In the genomic region with DNA sequence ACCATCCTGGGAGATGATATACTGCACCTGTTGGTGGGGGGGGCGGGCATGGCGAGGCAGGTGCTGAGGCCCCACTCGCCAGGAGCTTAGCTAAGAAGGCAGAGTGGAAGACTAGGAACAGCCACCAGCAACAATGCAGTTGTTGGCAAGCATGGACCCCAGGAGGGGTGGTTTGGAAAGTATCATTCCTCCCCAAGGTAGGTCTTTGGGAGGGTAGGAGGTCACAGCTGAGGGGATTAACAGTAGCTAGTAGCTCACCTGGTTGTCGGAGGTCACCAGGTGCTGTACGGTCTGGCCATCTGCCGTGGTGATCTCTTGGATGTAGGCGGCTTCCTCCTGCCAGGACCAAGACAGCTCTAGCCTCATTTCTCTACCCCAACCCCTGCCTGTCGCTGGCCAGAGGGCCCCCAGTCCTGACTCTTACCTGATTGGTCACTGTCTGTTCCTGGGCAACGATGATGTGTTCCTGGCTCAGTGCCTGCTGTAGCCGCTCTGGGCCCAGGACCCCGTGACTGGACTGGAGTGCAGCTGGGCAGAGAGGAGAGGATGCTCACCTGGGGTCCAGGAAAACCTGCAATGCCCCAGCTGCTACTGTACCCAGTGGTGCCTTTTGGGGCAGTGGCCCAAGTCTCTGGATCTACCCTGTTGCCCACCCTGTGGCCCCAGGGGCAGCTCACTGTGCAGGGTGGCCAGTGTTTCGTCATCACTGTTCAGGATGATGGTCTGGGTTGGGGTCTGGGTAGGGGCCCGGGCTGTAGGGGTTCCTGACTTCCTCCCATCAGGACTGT, we compare ENCODE assay signal across 11 cellular contexts. TPM values are rescaled to one million over a fixed set of nuclear protein-coding genes. Genes with fewer than 3 reads are reported as not detected.
DNase-seq lines count a peak whose midpoint lies in the region; ATAC-seq, FAIRE-seq and TF ChIP-seq lines count a peak whose summit lies in the region.
"Had no signal": no experiment of that assay in that cellular context is flagged by ENCODE, and none has a peak within 500 bp of the region (broad histone marks: within the 10 kb centered on the region; RNA-seq: fewer than 3 reads in every experiment).

No MANE protein-coding gene starts in this region.

- H3K4me2 ChIP-seq in K562 (ENCODE audit: insufficient read depth, low read length), result no peak overlapping the region

- POLR2A ChIA-PET in K562 (lab: Yijun Ruan, JAX), result interaction anchor here (0.6 to 3.7 kb wide), 9 partner anchors 10 to 153 kb away, joined by 3 to 20 read pairs (median 4); partner anchors contain the start of gene PCIF1

- H3K36me3 ChIP-seq in cardiac muscle cell (peaks cover 51% of the 10 kb centered on the region), right atrium auricular region (peaks cover 90% of the 10 kb centered on the region), K562 (ENCODE audit: control insufficient read depth, insufficient read depth, low read length) (peaks cover 84% of the 10 kb centered on the region), aorta (ENCODE audit: control insufficient read depth in 1 of 2, insufficient read depth in 2 of 2, low read length in 1 of 2) (peaks cover 4 to 19% of the 10 kb centered on the region in 2 donors), mucosa of descending colon (ENCODE audit: low read depth) (peaks cover 27% of the 10 kb centered on the region)

- H3K27ac ChIP-seq in cardiac muscle cell, result peak overlapping the region; percentile 21
- H3K27ac ChIP-seq in right atrium auricular region, result no peak overlapping the region
- H3K27ac ChIP-seq in K562 (ENCODE audit: extremely low read depth, low read depth, low read length), result no peak overlapping the region
- H3K27ac ChIP-seq in aorta (ENCODE audit: low read depth in 1 of 2, low read length in 2 of 2), result no peak overlapping the region

- DNase-seq in cardiac muscle cell (ENCODE audit: low read depth in 1 of 2, low spot score in 1 of 2), result no peak
- DNase-seq in right atrium auricular region (ENCODE audit: low spot score), result no peak
- DNase-seq in K562 (ENCODE audit: extremely low read depth in 1 of 4, low spot score in 3 of 4), result no peak
- DNase-seq in aorta, result no peak
- no peak for DNase-seq in GM19239 (ENCODE audit: insufficient read length, low spot score)
- DNase-seq in mucosa of descending colon, result no peak
- DNase-seq: islet precursor cell had no signal

- no peak for TF ChIP-seq EP300 in K562 (IDR thresholded peaks at IDR 0.05; ENCODE audit: low read length)

- ATAC-seq in K562, result no peak
- ATAC-seq in aorta (ENCODE audit: low FRiP score), result peak; percentile 1
- no peak for ATAC-seq in mucosa of descending colon

- H4K20me1 ChIP-seq in K562 (replicated peaks; ENCODE audit: control insufficient read depth, insufficient read depth, low read length), result peaks cover 12% of the 10 kb centered on the region; the same call in 1 of the 2 replicates

- intact Hi-C loops in K562 (cut with micrococcal nuclease) (no loop called here), aorta (cut with DNase I) (no loop called here), mucosa of descending colon (cut with DNase I, micrococcal nuclease) (no loop called here)

- H3K4me1 ChIP-seq in cardiac muscle cell (ENCODE audit: low read depth) (no peaks in the 10 kb centered on the region), right atrium auricular region (peaks cover 0 to 10% of the 10 kb centered on the region in 2 donors), K562 (replicated peaks in 1 of 2; ENCODE audit: control insufficient read depth in 2 of 2, insufficient read depth in 2 of 2, low read length in 2 of 2) (peaks cover 5 to 36% of the 10 kb centered on the region in 2 experiments), aorta (ENCODE audit: control insufficient read depth in 1 of 2, insufficient read depth in 2 of 2, low read length in 2 of 2) (no peaks in the 10 kb centered on the region), mucosa of descending colon (ENCODE audit: low read depth) (no peaks in the 10 kb centered on the region)

- H3K79me2 ChIP-seq in K562 (ENCODE audit: control insufficient read depth, insufficient read depth, low read length), result no peaks in the 10 kb centered on the region

- H3K9me3 ChIP-seq in cardiac muscle cell (ENCODE audit: low read depth) (no peaks in the 10 kb centered on the region), right atrium auricular region (no peaks in the 10 kb centered on the region), K562 (replicated peaks; ENCODE audit: control insufficient read depth, insufficient read depth, low read depth, low read length) (no peaks in the 10 kb centered on the region), aorta (ENCODE audit: control insufficient read depth, low read length) (no peaks in the 10 kb centered on the region), mucosa of descending colon (no peaks in the 10 kb centered on the region)
- H3K9me3 ChIP-seq: adrenal gland had no signal

- TF ChIP-seq RAD21 in K562 (CRISPR knock-in tag; conservative IDR thresholded peaks at IDR 0.05 in 1 of 2, IDR thresholded peaks at IDR 0.05 in 1 of 2), result no peak

- H3K9me1 ChIP-seq in K562 (ENCODE audit: control insufficient read depth, insufficient read depth, low read length), result peaks cover 8% of the 10 kb centered on the region

- no peak for TF ChIP-seq CTCF in cardiac muscle cell (IDR thresholded peaks at IDR 0.05; ENCODE audit: low read depth, low read length)
- no peak for TF ChIP-seq CTCF in right atrium auricular region (IDR thresholded peaks at IDR 0.05)
- no peak for TF ChIP-seq CTCF in K562 (IDR thresholded peaks at IDR 0.05 in 2 of 3, conservative IDR thresholded peaks at IDR 0.05 in 1 of 3; ENCODE audit: insufficient read depth in 2 of 3, low read depth in 1 of 3, low read length in 3 of 3)
- TF ChIP-seq CTCF in mucosa of descending colon (IDR thresholded peaks at IDR 0.05), result no peak

- in situ Hi-C loops in K562 (cut with MboI), result no loop called here

- BruUV-seq in K562 (replicated peaks; lab: Mats Ljungman, UMichigan), result no TSS peak

- H2AFZ ChIP-seq in K562 (ENCODE audit: low read depth, low read length), result no peak overlapping the region

- CTCF ChIA-PET in K562 (lab: Yijun Ruan, JAX; ENCODE audit: low intra/inter-chr PET ratio), result no interaction called here

- no peak for FAIRE-seq in K562 (lab: Jason Lieb, UNC)
- FAIRE-seq in GM19239 (lab: Jason Lieb, UNC), result no peak
- FAIRE-seq: frontal cortex, G401.6, TTC549 had no signal

- no peak for TF ChIP-seq POLR2A in K562 (conservative IDR thresholded peaks at IDR 0.05)

- H3K27me3 ChIP-seq in cardiac muscle cell (no peaks in the 10 kb centered on the region), right atrium auricular region (no peaks in the 10 kb centered on the region), K562 (ENCODE audit: control insufficient read depth in 2 of 2, insufficient read depth in 2 of 2, low read length in 2 of 2) (no peaks in the 10 kb centered on the region), aorta (ENCODE audit: control insufficient read depth in 1 of 2, insufficient read depth in 2 of 2, low read length in 1 of 2) (no peaks in the 10 kb centered on the region)
- H3K27me3 ChIP-seq: adrenal gland had no signal

- H3K4me3 ChIP-seq in cardiac muscle cell, result no peak overlapping the region
- no peak overlapping the region for H3K4me3 ChIP-seq in right atrium auricular region
- H3K4me3 ChIP-seq in K562, result no peak overlapping the region
- H3K4me3 ChIP-seq in aorta (ENCODE audit: low read length in 2 of 2), result no peak overlapping the region
- no peak overlapping the region for H3K4me3 ChIP-seq in mucosa of descending colon
- H3K4me3 ChIP-seq: adrenal gland had no signal

- WGBS in K562 (ENCODE audit: insufficient coverage, low coverage, missing lambda C conversion rate), result 91% methylated on average over 13 of the region's 13 CpGs
- WGBS in aorta, 2 donors, result 75 to 76% methylated on average over 13 of the region's 13 CpGs

- H3K9ac ChIP-seq in K562 (ENCODE audit: insufficient read depth in 1 of 2, low read depth in 2 of 2, low read length in 2 of 2), result peak overlapping the region in 1 of 2 experiments; percentile 15; a peak in 1 of 4 replicates

RNA-seq across cellular contexts. Expression of gene PCIF1, which starts 15.3 kb away (rescaled TPM):
- total RNA-seq in cardiac muscle cell (26.8 and 41.2 TPM in 2 replicates), right atrium auricular region (10 to 100 TPM; 21.1 to 39.8 TPM), K562 (2014; rRNA removed) (9.8 and 12.3 TPM in 2 replicates), K562 (2014; rRNA removed; fragmentation: Illumina TruSeq; extraction: Trizol) (7.7 and 9.6 TPM in 2 replicates), K562 (2015; rRNA removed; fragmentation: Illumina TruSeq; extraction: Trizol) (9.7 and 11.3 TPM in 2 replicates), K562 (2021) (29.4 and 30.0 TPM in 2 replicates), aorta (10 to 100 TPM; 32.5 to 33.3 TPM), mucosa of descending colon (10 to 100 TPM; 29.2 to 37.8 (median 35.1) TPM)
- polyA plus RNA-seq in cardiac muscle cell (43.8 and 65.7 TPM in 2 replicates), K562 (2011; rRNA removed) (11.1 and 15.3 TPM in 2 replicates), K562 (2014; fragmentation: Illumina TruSeq; extraction: Trizol) (27.8 and 33.7 TPM in 2 replicates), K562 (2014; fragmentation: Nextera tagmentation; extraction: Ambion mirVana) (10 to 100 TPM in 1 of 2 experiments, 1 to 10 TPM in 1; 5.8 to 12.9 TPM), K562 (2014; rRNA removed) (18.9 and 20.0 TPM in 2 replicates), aorta (10 to 100 TPM; 15.5 to 43.4 TPM)
- total RNA-seq in K562 (2011; cell fraction: chromatin; rRNA removed; ENCODE audit: low replicate concordance), result 23.1 and 62.7 TPM in 2 replicates
- 46.3 and 47.2 TPM in 2 replicates for total RNA-seq in K562 (2011; cell fraction: nucleolus; rRNA removed)
- 25.7 and 30.1 TPM in 2 replicates for total RNA-seq in K562 (2011; cell fraction: nucleoplasm; rRNA removed)
- polyA plus RNA-seq in K562 (2011; cell fraction: cytosol; rRNA removed), result 20.6 and 30.6 TPM in 2 replicates
- 50.4 and 55.2 TPM in 2 replicates for polyA plus RNA-seq in K562 (2011; cell fraction: nucleus; rRNA removed)
- 25.3 and 34.4 TPM in 2 replicates for polyA plus RNA-seq in K562 (2012)
- 10.7 and 11.1 TPM in 2 replicates for polyA minus RNA-seq in K562 (2011; rRNA and poly(A)+ RNA removed)
- 15.3 and 20.8 TPM in 2 replicates for polyA minus RNA-seq in K562 (2011; cell fraction: cytosol; rRNA and poly(A)+ RNA removed)
- 29.6 and 39.9 TPM in 2 replicates for polyA minus RNA-seq in K562 (2011; cell fraction: nucleus; rRNA and poly(A)+ RNA removed)

RNA-seq across cellular contexts. Expression of gene ZNF335, which starts 22.3 kb away (rescaled TPM):
- total RNA-seq in cardiac muscle cell, result 18.1 and 28.1 TPM in 2 replicates
- polyA plus RNA-seq in cardiac muscle cell, result 13.5 and 26.7 TPM in 2 replicates
- total RNA-seq in right atrium auricular region, result 10 to 100 TPM in 1 of 2 donors, 1 to 10 TPM in 1; 6.6 to 12.1 TPM
- total RNA-seq in K562 (2011; cell fraction: chromatin; rRNA removed; ENCODE audit: low replicate concordance), result 44.9 and 117 TPM in 2 replicates
- total RNA-seq in K562 (2011; cell fraction: nucleolus; rRNA removed), result 57.4 and 66.4 TPM in 2 replicates
- total RNA-seq in K562 (2011; cell fraction: nucleoplasm; rRNA removed), result 50.4 and 55.9 TPM in 2 replicates
- 11.6 and 14.0 TPM in 2 replicates for total RNA-seq in K562 (2014; rRNA removed)
- total RNA-seq in K562 (2014; rRNA removed; fragmentation: Illumina TruSeq; extraction: Trizol), result 3.3 and 4.3 TPM in 2 replicates
- total RNA-seq in K562 (2015; rRNA removed; fragmentation: Illumina TruSeq; extraction: Trizol), result 7.6 and 7.7 TPM in 2 replicates
- 13.8 and 16.0 TPM in 2 replicates for total RNA-seq in K562 (2021)
- 4.8 and 9.5 TPM in 2 replicates for polyA plus RNA-seq in K562 (2011; rRNA removed)
- polyA plus RNA-seq in K562 (2011; cell fraction: cytosol; rRNA removed), result 5.6 and 9.3 TPM in 2 replicates
- polyA plus RNA-seq in K562 (2011; cell fraction: nucleus; rRNA removed), result 35.4 and 61.3 TPM in 2 replicates
- 8.2 and 13.0 TPM in 2 replicates for polyA plus RNA-seq in K562 (2012)
- polyA plus RNA-seq in K562 (2014; fragmentation: Illumina TruSeq; extraction: Trizol), result 9.0 and 12.6 TPM in 2 replicates
- under 1 TPM; 0.39 to 0.50 TPM for polyA plus RNA-seq in K562 (2014; fragmentation: Nextera tagmentation; extraction: Ambion mirVana)
- 10.4 and 13.2 TPM in 2 replicates for polyA plus RNA-seq in K562 (2014; rRNA removed)
- 8.5 and 9.4 TPM in 2 replicates for polyA minus RNA-seq in K562 (2011; rRNA and poly(A)+ RNA removed)
- 6.1 and 7.8 TPM in 2 replicates for polyA minus RNA-seq in K562 (2011; cell fraction: cytosol; rRNA and poly(A)+ RNA removed)
- polyA minus RNA-seq in K562 (2011; cell fraction: nucleus; rRNA and poly(A)+ RNA removed), result 23.6 and 24.7 TPM in 2 replicates
- total RNA-seq in aorta, result 10 to 100 TPM; 18.4 to 22.7 TPM
- polyA plus RNA-seq in aorta, result 10 to 100 TPM in 1 of 2 donors, 1 to 10 TPM in 1; 2.8 to 31.4 TPM
- 10 to 100 TPM; 19.1 to 22.7 (median 20.1) TPM for total RNA-seq in mucosa of descending colon

RNA-seq across cellular contexts. Expression of gene PLTP, which starts 37.8 kb away (rescaled TPM):
- total RNA-seq in cardiac muscle cell (71.7 and 90.9 TPM in 2 replicates), right atrium auricular region (100 to 1,000 TPM in 1 of 2 donors, 10 to 100 TPM in 1; 53.6 to 221 TPM), K562 (2014; rRNA removed) (18.6 and 28.2 TPM in 2 replicates), K562 (2014; rRNA removed; fragmentation: Illumina TruSeq; extraction: Trizol) (5.5 and 9.1 TPM in 2 replicates), K562 (2015; rRNA removed; fragmentation: Illumina TruSeq; extraction: Trizol) (16.8 and 17.6 TPM in 2 replicates), K562 (2021) (28.7 and 29.3 TPM in 2 replicates), aorta (100 to 1,000 TPM; 113 to 445 TPM), mucosa of descending colon (100 to 1,000 TPM in 2 of 3 donors, 10 to 100 TPM in 1; 15.0 to 141 (median 111) TPM)
- polyA plus RNA-seq in cardiac muscle cell (93.6 and 99.6 TPM in 2 replicates), K562 (2011; rRNA removed) (12.2 and 24.1 TPM in 2 replicates), K562 (2014; fragmentation: Illumina TruSeq; extraction: Trizol) (25.8 and 26.5 TPM in 2 replicates), K562 (2014; fragmentation: Nextera tagmentation; extraction: Ambion mirVana) (1 to 10 TPM; 2.8 to 6.6 TPM), K562 (2014; rRNA removed) (24.5 and 25.6 TPM in 2 replicates), aorta (100 to 1,000 TPM in 1 of 2 donors, 10 to 100 TPM in 1; 80.7 to 103 TPM)
- 8.2 and 29.4 TPM in 2 replicates for total RNA-seq in K562 (2011; cell fraction: chromatin; rRNA removed; ENCODE audit: low replicate concordance)
- total RNA-seq in K562 (2011; cell fraction: nucleolus; rRNA removed), result 32.4 and 37.9 TPM in 2 replicates
- 20.8 and 24.0 TPM in 2 replicates for total RNA-seq in K562 (2011; cell fraction: nucleoplasm; rRNA removed)
- 41.5 and 45.1 TPM in 2 replicates for polyA plus RNA-seq in K562 (2011; cell fraction: cytosol; rRNA removed)
- polyA plus RNA-seq in K562 (2011; cell fraction: nucleus; rRNA removed), result 26.5 and 28.2 TPM in 2 replicates
- 30.0 and 78.8 TPM in 2 replicates for polyA plus RNA-seq in K562 (2012)
- polyA minus RNA-seq in K562 (2011; rRNA and poly(A)+ RNA removed), result 8.0 and 8.4 TPM in 2 replicates
- 11.8 and 17.6 TPM in 2 replicates for polyA minus RNA-seq in K562 (2011; cell fraction: cytosol; rRNA and poly(A)+ RNA removed)
- polyA minus RNA-seq in K562 (2011; cell fraction: nucleus; rRNA and poly(A)+ RNA removed), result 8.2 and 11.1 TPM in 2 replicates

RNA-seq across cellular contexts. Expression of gene CTSA, which starts 58.6 kb away (rescaled TPM):
- total RNA-seq in cardiac muscle cell (52.3 and 61.6 TPM in 2 replicates), right atrium auricular region (100 to 1,000 TPM in 1 of 2 donors, 10 to 100 TPM in 1; 83.8 to 116 TPM), K562 (2014; rRNA removed) (26.0 and 30.5 TPM in 2 replicates), K562 (2014; rRNA removed; fragmentation: Illumina TruSeq; extraction: Trizol) (16.1 and 21.2 TPM in 2 replicates), K562 (2015; rRNA removed; fragmentation: Illumina TruSeq; extraction: Trizol) (40.5 and 42.9 TPM in 2 replicates), K562 (2021) (51.9 and 53.0 TPM in 2 replicates), aorta (100 to 1,000 TPM in 1 of 2 donors, 10 to 100 TPM in 1; 83.4 to 140 TPM), mucosa of descending colon (100 to 1,000 TPM; 292 to 542 (median 436) TPM)
- polyA plus RNA-seq in cardiac muscle cell (78.1 and 82.7 TPM in 2 replicates), K562 (2011; rRNA removed) (28.3 and 44.7 TPM in 2 replicates), K562 (2014; fragmentation: Illumina TruSeq; extraction: Trizol) (60.3 and 61.7 TPM in 2 replicates), K562 (2014; fragmentation: Nextera tagmentation; extraction: Ambion mirVana) (10 to 100 TPM in 1 of 2 experiments, 1 to 10 TPM in 1; 8.8 to 12.4 TPM), K562 (2014; rRNA removed) (47.8 and 51.2 TPM in 2 replicates), aorta (100 to 1,000 TPM in 1 of 2 donors, 10 to 100 TPM in 1; 37.9 to 175 TPM)
- 129 and 346 TPM in 2 replicates for total RNA-seq in K562 (2011; cell fraction: chromatin; rRNA removed; ENCODE audit: low replicate concordance)
- 275 and 312 TPM in 2 replicates for total RNA-seq in K562 (2011; cell fraction: nucleolus; rRNA removed)
- 187 and 194 TPM in 2 replicates for total RNA-seq in K562 (2011; cell fraction: nucleoplasm; rRNA removed)
- 54.6 and 66.3 TPM in 2 replicates for polyA plus RNA-seq in K562 (2011; cell fraction: cytosol; rRNA removed)
- 192 and 235 TPM in 2 replicates for polyA plus RNA-seq in K562 (2011; cell fraction: nucleus; rRNA removed)
- polyA plus RNA-seq in K562 (2012), result 60.5 and 80.5 TPM in 2 replicates
- polyA minus RNA-seq in K562 (2011; rRNA and poly(A)+ RNA removed), result 32.6 and 38.8 TPM in 2 replicates
- 32.9 and 38.3 TPM in 2 replicates for polyA minus RNA-seq in K562 (2011; cell fraction: cytosol; rRNA and poly(A)+ RNA removed)
- polyA minus RNA-seq in K562 (2011; cell fraction: nucleus; rRNA and poly(A)+ RNA removed), result 74.4 and 74.6 TPM in 2 replicates

RNA-seq across cellular contexts. Expression of gene NEURL2, which starts 58.7 kb away (rescaled TPM):
- 77.8 and 81.3 TPM in 2 replicates for total RNA-seq in cardiac muscle cell
- 64.5 and 78.2 TPM in 2 replicates for polyA plus RNA-seq in cardiac muscle cell
- total RNA-seq in right atrium auricular region, result 1 to 10 TPM; 8.7 to 8.8 TPM
- 0.69 and 3.4 TPM in 2 replicates for total RNA-seq in K562 (2011; cell fraction: chromatin; rRNA removed; ENCODE audit: low replicate concordance)
- total RNA-seq in K562 (2011; cell fraction: nucleolus; rRNA removed), result 3.7 and 4.2 TPM in 2 replicates
- 1.5 and 1.8 TPM in 2 replicates for total RNA-seq in K562 (2011; cell fraction: nucleoplasm; rRNA removed)
- 1.5 and 1.7 TPM in 2 replicates for total RNA-seq in K562 (2014; rRNA removed)
- total RNA-seq in K562 (2014; rRNA removed; fragmentation: Illumina TruSeq; extraction: Trizol), result not detected in 2 replicates
- 0.54 and 0.72 TPM in 2 replicates for total RNA-seq in K562 (2015; rRNA removed; fragmentation: Illumina TruSeq; extraction: Trizol)
- total RNA-seq in K562 (2021), result 1.2 and 1.9 TPM in 2 replicates
- polyA plus RNA-seq in K562 (2011; rRNA removed), result 0.22 and 0.83 TPM in 2 replicates
- 0.59 and 1.2 TPM in 2 replicates for polyA plus RNA-seq in K562 (2011; cell fraction: cytosol; rRNA removed)
- polyA plus RNA-seq in K562 (2011; cell fraction: nucleus; rRNA removed), result 1.7 and 2.3 TPM in 2 replicates
- 0.81 and 2.2 TPM in 2 replicates for polyA plus RNA-seq in K562 (2012)
- polyA plus RNA-seq in K562 (2014; fragmentation: Illumina TruSeq; extraction: Trizol), result 0.46 and 0.61 TPM in 2 replicates
- under 1 TPM; 0.30 to 0.32 TPM for polyA plus RNA-seq in K562 (2014; fragmentation: Nextera tagmentation; extraction: Ambion mirVana)
- 1.0 and 1.1 TPM in 2 replicates for polyA plus RNA-seq in K562 (2014; rRNA removed)
- 0.72 TPM in 1 of 2 replicates, not detected in the other for polyA minus RNA-seq in K562 (2011; rRNA and poly(A)+ RNA removed)
- polyA minus RNA-seq in K562 (2011; cell fraction: cytosol; rRNA and poly(A)+ RNA removed), result not detected in 2 replicates
- 2.3 and 3.1 TPM in 2 replicates for polyA minus RNA-seq in K562 (2011; cell fraction: nucleus; rRNA and poly(A)+ RNA removed)
- 10 to 100 TPM in 1 of 2 donors, 1 to 10 TPM in 1; 9.9 to 32.9 TPM for total RNA-seq in aorta
- 1 to 10 TPM; 2.0 to 7.0 TPM for polyA plus RNA-seq in aorta
- 1 to 10 TPM; 4.2 to 9.1 (median 8.5) TPM for total RNA-seq in mucosa of descending colon
